ENCODE assay signal across 8 cellular contexts in the genomic region with DNA sequence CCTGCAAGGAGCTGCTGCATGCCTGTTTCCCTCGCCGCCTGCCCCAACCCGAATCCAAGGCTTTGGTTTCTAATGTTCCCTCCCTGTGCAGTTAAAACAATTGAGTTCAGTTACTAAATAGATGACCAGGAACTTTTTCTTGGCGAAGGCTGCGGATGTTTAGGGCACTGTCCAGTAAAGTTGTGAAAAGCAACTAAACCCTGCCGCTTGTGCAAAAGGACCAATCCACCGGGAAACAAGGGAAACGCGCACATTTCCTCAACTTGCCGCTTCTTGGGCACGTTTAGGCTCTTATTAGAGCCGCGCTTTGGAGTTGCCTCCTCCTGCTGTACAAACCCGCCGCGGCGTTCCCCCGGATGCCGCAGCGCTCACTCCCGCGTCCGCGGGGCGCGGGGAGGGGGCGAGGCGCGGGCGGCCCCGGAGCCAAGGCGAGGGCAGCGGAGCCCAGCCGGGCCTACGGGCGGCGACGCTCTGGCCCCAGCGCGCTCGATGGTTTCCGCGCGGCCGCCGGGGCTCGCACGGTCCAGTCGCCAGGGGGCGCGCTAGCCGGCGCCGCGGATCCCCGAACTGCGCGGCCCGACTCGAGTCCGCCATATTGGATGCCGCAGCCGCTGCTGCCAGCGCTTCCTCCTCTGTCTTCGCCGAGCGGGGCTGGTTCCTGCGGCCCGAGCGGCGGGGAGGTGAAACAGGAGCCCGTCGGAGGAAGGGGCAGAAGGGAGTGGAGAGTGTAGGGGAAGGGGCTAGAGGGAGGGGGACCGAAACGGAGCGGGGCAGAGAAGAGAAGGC. TPM values are rescaled to one million over a fixed set of nuclear protein-coding genes. Genes with fewer than 3 reads are reported as not detected.
DNase-seq lines count a peak whose midpoint lies in the region; ATAC-seq, FAIRE-seq and TF ChIP-seq lines count a peak whose summit lies in the region.

A gene with protein sequence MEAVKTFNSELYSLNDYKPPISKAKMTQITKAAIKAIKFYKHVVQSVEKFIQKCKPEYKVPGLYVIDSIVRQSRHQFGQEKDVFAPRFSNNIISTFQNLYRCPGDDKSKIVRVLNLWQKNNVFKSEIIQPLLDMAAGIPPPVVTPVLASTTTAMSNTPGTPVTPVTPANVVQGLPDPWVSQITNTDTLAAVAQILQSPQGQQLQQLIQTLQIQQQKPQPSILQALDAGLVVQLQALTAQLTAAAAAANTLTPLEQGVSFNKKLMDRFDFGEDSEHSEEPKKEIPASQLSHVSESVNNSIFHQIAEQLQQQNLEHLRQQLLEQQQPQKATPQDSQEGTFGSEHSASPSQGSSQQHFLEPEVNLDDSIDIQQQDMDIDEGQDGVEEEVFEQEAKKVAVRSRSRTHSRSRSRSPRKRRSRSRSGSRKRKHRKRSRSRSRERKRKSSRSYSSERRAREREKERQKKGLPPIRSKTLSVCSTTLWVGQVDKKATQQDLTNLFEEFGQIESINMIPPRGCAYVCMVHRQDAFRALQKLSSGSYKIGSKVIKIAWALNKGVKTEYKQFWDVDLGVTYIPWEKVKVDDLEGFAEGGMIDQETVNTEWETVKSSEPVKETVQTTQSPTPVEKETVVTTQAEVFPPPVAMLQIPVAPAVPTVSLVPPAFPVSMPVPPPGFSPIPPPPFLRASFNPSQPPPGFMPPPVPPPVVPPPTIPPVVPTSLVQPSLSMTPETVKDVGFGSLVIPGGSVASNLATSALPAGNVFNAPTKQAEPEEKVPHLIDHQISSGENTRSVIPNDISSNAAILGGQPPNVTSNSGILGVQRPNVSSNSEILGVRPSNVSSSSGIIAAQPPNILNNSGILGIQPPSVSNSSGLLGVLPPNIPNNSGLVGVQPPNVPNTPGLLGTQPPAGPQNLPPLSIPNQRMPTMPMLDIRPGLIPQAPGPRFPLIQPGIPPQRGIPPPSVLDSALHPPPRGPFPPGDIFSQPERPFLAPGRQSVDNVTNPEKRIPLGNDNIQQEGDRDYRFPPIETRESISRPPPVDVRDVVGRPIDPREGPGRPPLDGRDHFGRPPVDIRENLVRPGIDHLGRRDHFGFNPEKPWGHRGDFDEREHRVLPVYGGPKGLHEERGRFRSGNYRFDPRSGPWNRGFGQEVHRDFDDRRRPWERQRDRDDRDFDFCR (N-terminal part only) (plus strand): TSS at position 593 of the 786 bp plus-strand sequence. CDS start 485 bp downstream, outside the sequence.

- peaks cover 43% of the 10 kb centered on the region for H3K4me1 ChIP-seq in OCI-LY1 (ENCODE audit: insufficient read depth, low read length, severe bottlenecking)

- H2AFZ ChIP-seq in OCI-LY1 (ENCODE audit: low read length) = peak within 1 kb of the TSS; percentile 91

- H3K9ac ChIP-seq in OCI-LY1 (ENCODE audit: low read length) = peak within 1 kb of the TSS; percentile 89

- peak within 1 kb of the TSS; percentile 79 for H3K4me2 ChIP-seq in OCI-LY1 (ENCODE audit: low read length)

- peak; percentile 91 for ATAC-seq in GM19468 (IDR thresholded peaks at IDR 0.05; ENCODE audit: extremely low read depth, unreplicated experiment)

- H4K20me1 ChIP-seq in OCI-LY1 (ENCODE audit: insufficient read depth, low read length) = no peaks in the 10 kb centered on the region

- peak within 1 kb of the TSS; percentile 90 for H3K4me3 ChIP-seq in OCI-LY1 (ENCODE audit: low read depth, low read length, poor library complexity, severe bottlenecking)
- peak within 1 kb of the TSS; percentile 72 for H3K4me3 ChIP-seq in epithelial cell of esophagus (ENCODE audit: low read length)

- H3K9me2 ChIP-seq in OCI-LY1 (ENCODE audit: low read depth, low read length) = no peaks in the 10 kb centered on the region

- H3F3A ChIP-seq in OCI-LY1 (ENCODE audit: insufficient read depth, low read length) = no peaks in the 10 kb centered on the region

- TF ChIP-seq CTCF in D721Med (IDR thresholded peaks at IDR 0.05; ENCODE audit: insufficient read depth, missing control alignments) (peak; percentile 66), OCI-LY1 (IDR thresholded peaks at IDR 0.05; ENCODE audit: low read length) (peak; percentile 60), epithelial cell of esophagus (IDR thresholded peaks at IDR 0.05; ENCODE audit: insufficient read depth, low read depth, low read length, missing control alignments) (peak; percentile 32)

- H3K79me2 ChIP-seq in OCI-LY1 (ENCODE audit: insufficient read depth, low read length) = peaks cover 41% of the 10 kb centered on the region

- FAIRE-seq in D721Med (lab: Jason Lieb, UNC) = no peak

- H3K27ac ChIP-seq in OCI-LY1 (ENCODE audit: low read depth, low read length, poor library complexity, severe bottlenecking) = peak within 1 kb of the TSS; percentile 70

- H3K27me3 ChIP-seq in OCI-LY1 (ENCODE audit: insufficient read depth, low read length) = no peaks in the 10 kb centered on the region

- H3K9me3 ChIP-seq in OCI-LY1 (ENCODE audit: low read length) = no peaks in the 10 kb centered on the region

- DNase-seq in D721Med (ENCODE audit: insufficient read length, low spot score) (peak; percentile 50), HS-27A (ENCODE audit: low read depth) (peak; percentile 66), activated T-cell treated with anti-CD3 and anti-CD28 coated beads for 24 hours (ENCODE audit: low read depth) (peak; percentile 80), epithelial cell of esophagus (ENCODE audit: low read depth) (peak; percentile 81), mucosa of gallbladder (ENCODE audit: low spot score) (peak; percentile 83)
- peak; percentile 65 to 66 for DNase-seq in stimulated activated CD8-positive, alpha-beta memory T cell treated with anti-CD3 and anti-CD28 coated beads, Interleukin-4, amount 100 ng/mL, for 4 hours (ENCODE audit: low read depth in 2 of 2, low spot score in 1 of 2)

- H3K36me3 ChIP-seq in OCI-LY1 (ENCODE audit: insufficient read depth, low read length) = peaks cover 10% of the 10 kb centered on the region

RNA-seq across cellular contexts. Expression of the gene that starts here (rescaled TPM):
- 37.4 TPM for total RNA-seq in mucosa of gallbladder

Comparison
In these comparisons a context has a peak if more than half of its experiments do, and no peak if none do; other contexts are left out.
1. Peak in every context shown above with its lines: DNase-seq, ATAC-seq, H3K4me3 ChIP-seq and H3K27ac ChIP-seq.